In genomic region chr4:161364681-161365080, GRCh38 we compare ENCODE assay signal across 18 cellular contexts.
DNase-seq lines count a peak whose midpoint lies in the region; ATAC-seq, FAIRE-seq and TF ChIP-seq lines count a peak whose summit lies in the region.
"Had no signal": no experiment of that assay in that cellular context is flagged by ENCODE, and none has a peak within 500 bp of the region (broad histone marks: within the 10 kb centered on the region; RNA-seq: fewer than 3 reads in every experiment).

No MANE protein-coding gene starts in this region.

- DNase-seq in Ammon's horn (ENCODE audit: low spot score) (peak; percentile 12), NCI-H82 treated with DMSO at 0.1 percent for 48 hours (lab: John Stamatoyannopoulos, UW; ENCODE audit: unreplicated experiment) (peak; percentile 21), GM12878 (ENCODE audit: low read depth, low spot score) (no peak), neural progenitor cell (ENCODE audit: low spot score) (no peak), vagina (ENCODE audit: extremely low spot score in 2 of 2) (no peak), ascending aorta (ENCODE audit: low spot score in 2 of 2) (no peak)
- DNase-seq: Caco-2; CD8-positive, alpha-beta memory T cell; DMS79 had no signal

- POLR2A ChIA-PET in GM12878 (lab: Charles Lee), result no interaction called here

- H3F3A ChIP-seq in neural progenitor cell (ENCODE audit: low read depth), result no peaks in the 10 kb centered on the region

- no peak overlapping the region for H3K4me3 ChIP-seq in GM12878
- H3K4me3 ChIP-seq in neural progenitor cell, result no peak overlapping the region
- no peak overlapping the region for H3K4me3 ChIP-seq in vagina
- H3K4me3 ChIP-seq in ascending aorta, result no peak overlapping the region
- H3K4me3 ChIP-seq: BLaER1 had no signal

- SMC1A ChIA-PET in GM12878 (lab: Charles Lee; ENCODE audit: uncharacterized antibody, unreplicated experiment), result interaction anchor here (0.9 to 2.1 kb wide), 3 partner anchors 14 to 24 kb away, joined by 3 to 10 read pairs (median 4); no protein-coding TSS in a partner anchor

- TF ChIP-seq CTCF in GM12878 (IDR thresholded peaks at IDR 0.05 in 2 of 3, conservative IDR thresholded peaks at IDR 0.05 in 1 of 3; ENCODE audit: control insufficient read depth in 2 of 3, extremely low read depth in 1 of 3, insufficient read depth in 1 of 3, low read depth in 3 of 3, low read length in 3 of 3), result no peak
- no peak for TF ChIP-seq CTCF in neural progenitor cell (IDR thresholded peaks at IDR 0.05)
- TF ChIP-seq CTCF in vagina (IDR thresholded peaks at IDR 0.05), result no peak
- no peak for TF ChIP-seq CTCF in ascending aorta (IDR thresholded peaks at IDR 0.05)

- FAIRE-seq in GM12878 (lab: Jason Lieb, UNC), result no peak
- FAIRE-seq: G401.6, GM12892, GM19239, H54 had no signal

- intact Hi-C loops in GM12878 (cut with micrococcal nuclease; ENCODE audit: unreplicated experiment), result no loop called here
- intact Hi-C loops in vagina (cut with DNase I), result no loop called here
- intact Hi-C loops in ascending aorta (cut with DNase I), result no loop called here

- no peak overlapping the region for H3K4me3 Mint-ChIP-seq in neural progenitor cell
- H3K4me3 Mint-ChIP-seq: CD8-positive, alpha-beta memory T cell had no signal

- no peaks in the 10 kb centered on the region for H3K36me3 Mint-ChIP-seq in neural progenitor cell
- H3K36me3 Mint-ChIP-seq: CD8-positive, alpha-beta memory T cell had no signal

- RAD21 ChIA-PET in GM12878 (lab: Charles Lee; ENCODE audit: unreplicated experiment), result interaction anchor here (1.1 kb wide), 1 partner anchor 8 kb away, joined by 5 read pairs; no protein-coding TSS in a partner anchor

- H3K9me3 Mint-ChIP-seq in neural progenitor cell, result no peaks in the 10 kb centered on the region

- H3K27ac Mint-ChIP-seq in neural progenitor cell, result no peak overlapping the region
- H3K27ac Mint-ChIP-seq: CD8-positive, alpha-beta memory T cell had no signal

- H3K9me3 ChIP-seq in GM12878 (replicated peaks; ENCODE audit: control insufficient read depth, insufficient read depth, low read length) (no peaks in the 10 kb centered on the region), neural progenitor cell (ENCODE audit: low read depth) (no peaks in the 10 kb centered on the region), vagina (no peaks in the 10 kb centered on the region), ascending aorta (no peaks in the 10 kb centered on the region)
- H3K9me3 ChIP-seq: BLaER1, Caco-2 had no signal

- TF ChIP-seq POLR2A in GM12878 (IDR thresholded peaks at IDR 0.05; ENCODE audit: low read depth, low read length), result no peak
- no peak for TF ChIP-seq POLR2A in vagina (IDR thresholded peaks at IDR 0.05)

- H3K4me1 ChIP-seq in GM12878 (ENCODE audit: control insufficient read depth, insufficient read depth, low read length), result no peaks in the 10 kb centered on the region
- H3K4me1 ChIP-seq in neural progenitor cell, result peaks cover 16% of the 10 kb centered on the region
- no peaks in the 10 kb centered on the region for H3K4me1 ChIP-seq in vagina
- H3K4me1 ChIP-seq in ascending aorta, result no peaks in the 10 kb centered on the region
- H3K4me1 ChIP-seq: BLaER1, Caco-2 had no signal

- no peaks in the 10 kb centered on the region for H3K79me2 ChIP-seq in GM12878 (ENCODE audit: control insufficient read depth, insufficient read depth, low read length)
- H3K79me2 ChIP-seq in neural progenitor cell (ENCODE audit: low read depth), result no peaks in the 10 kb centered on the region

- CTCF ChIA-PET in GM12878 (lab: Yijun Ruan, JAX), result interaction anchor here (1.2 kb wide), 1 partner anchor 108 kb away, joined by 3 read pairs; no protein-coding TSS in a partner anchor

- TF ChIP-seq RAD21 in GM12878 (IDR thresholded peaks at IDR 0.05; ENCODE audit: insufficient read depth, low read depth, low read length), result no peak

- peak; percentile 29; the same call in 2 of the 3 replicates for ATAC-seq in GM12878
- ATAC-seq in GM18519 (IDR thresholded peaks at IDR 0.05; ENCODE audit: low FRiP score, unreplicated experiment), result no peak
- no peak for ATAC-seq in HG02588 (IDR thresholded peaks at IDR 0.05; ENCODE audit: unreplicated experiment)
- ATAC-seq: HCT116 had no signal

- WGBS in GM12878 (ENCODE audit: insufficient coverage, insufficient replicate concordance, low lambda C conversion rate, missing lambda C conversion rate), result 36% methylated on average over 3 of the region's 3 CpGs

- H4K20me1 ChIP-seq in GM12878 (ENCODE audit: control insufficient read depth, insufficient read depth) (no peaks in the 10 kb centered on the region), neural progenitor cell (ENCODE audit: low read depth) (no peaks in the 10 kb centered on the region)
- H4K20me1 ChIP-seq: BLaER1 had no signal

- no peak for TF ChIP-seq EP300 in GM12878 (IDR thresholded peaks at IDR 0.05; ENCODE audit: borderline replicate concordance in 1 of 2, control insufficient read depth in 1 of 2, low read depth in 2 of 2, low read length in 2 of 2)

- H3K36me3 ChIP-seq in GM12878 (ENCODE audit: control insufficient read depth in 2 of 2, insufficient read depth in 2 of 2, low read length in 1 of 2) (no peaks in the 10 kb centered on the region), neural progenitor cell (no peaks in the 10 kb centered on the region), vagina (no peaks in the 10 kb centered on the region), ascending aorta (no peaks in the 10 kb centered on the region)
- H3K36me3 ChIP-seq: BLaER1 had no signal

- H3K27me3 ChIP-seq in GM12878 (replicated peaks in 1 of 2; ENCODE audit: control insufficient read depth in 2 of 2, insufficient read depth in 2 of 2, low read length in 1 of 2), result no peaks in the 10 kb centered on the region
- no peaks in the 10 kb centered on the region for H3K27me3 ChIP-seq in neural progenitor cell
- no peaks in the 10 kb centered on the region for H3K27me3 ChIP-seq in vagina
- no peaks in the 10 kb centered on the region for H3K27me3 ChIP-seq in ascending aorta
- H3K27me3 ChIP-seq: BLaER1 had no signal

- BruUV-seq in GM12878 (replicated peaks; lab: Mats Ljungman, UMichigan), result no TSS peak

- H3K9ac ChIP-seq in GM12878 (ENCODE audit: control insufficient read depth, insufficient read depth, low read length), result no peak overlapping the region
- no peak overlapping the region for H3K9ac ChIP-seq in neural progenitor cell
- H3K9ac ChIP-seq: BLaER1 had no signal

- H3K27ac ChIP-seq in GM12878 (ENCODE audit: control insufficient read depth, insufficient read depth) (no peak overlapping the region), neural progenitor cell (no peak overlapping the region), vagina (no peak overlapping the region), ascending aorta (no peak overlapping the region)
- H3K27ac ChIP-seq: 22Rv1, BLaER1 had no signal

- H2AFZ ChIP-seq in GM12878 (ENCODE audit: control insufficient read depth, low read depth, low read length), result no peak overlapping the region
- peak overlapping the region; percentile 86 for H2AFZ ChIP-seq in neural progenitor cell (replicated peaks)

- H3K27me3 Mint-ChIP-seq in neural progenitor cell (ENCODE audit: insufficient read depth, low read depth), result peaks cover 2% of the 10 kb centered on the region
- H3K27me3 Mint-ChIP-seq: CD8-positive, alpha-beta memory T cell had no signal

- H3K4me1 Mint-ChIP-seq in neural progenitor cell, result peaks cover 10% of the 10 kb centered on the region
- H3K4me1 Mint-ChIP-seq: CD8-positive, alpha-beta memory T cell had no signal

- in situ Hi-C loops in GM12878 (cut with MboI), result no loop called here

- H3K4me2 ChIP-seq in GM12878 (ENCODE audit: control insufficient read depth, insufficient read depth), result no peak overlapping the region
- H3K4me2 ChIP-seq in neural progenitor cell, result no peak overlapping the region
- H3K4me2 ChIP-seq: BLaER1 had no signal

TF ChIP-seq in GM12878, 131 proteins besides CTCF, POLR2A, EP300 and RAD21:
- no peak for TF ChIP-seq SKIL (IDR thresholded peaks at IDR 0.05; ENCODE audit: low read depth, poor library complexity, severe bottlenecking)

Comparison
In these comparisons a context has a peak if more than half of its experiments do, and no peak if none do; other contexts are left out.
1. DNase-seq: peak in Ammon's horn (single experiment) and NCI-H82 treated with DMSO at 0.1 percent for 48 hours (single experiment); none in GM12878 (single experiment), neural progenitor cell (single experiment), vagina (0 of 2) and ascending aorta (0 of 2).